ENCODE assay signal across 8 cellular contexts in genomic region chr3:197659144-197659543, GRCh38.
DNase-seq lines count a peak whose midpoint lies in the region; ATAC-seq, FAIRE-seq and TF ChIP-seq lines count a peak whose summit lies in the region.
"Not testable (repeated sequence)": the region's sequence is repeated elsewhere in the genome, so short reads cannot be mapped to it uniquely, and the experiment has no call there.

No MANE protein-coding gene starts in this region.

- not testable (repeated sequence) for H3K9me2 ChIP-seq in OCI-LY1 (ENCODE audit: low read depth, low read length)

- not testable (repeated sequence) for H3K27me3 ChIP-seq in OCI-LY1 (ENCODE audit: insufficient read depth, low read length)

- not testable (repeated sequence) for H3K36me3 ChIP-seq in OCI-LY1 (ENCODE audit: insufficient read depth, low read length)

- TF ChIP-seq POLR2A in GM12892 (IDR thresholded peaks at IDR 0.05; ENCODE audit: low read depth, low read length), result not testable (repeated sequence)

- DNase-seq in GM12892 (ENCODE audit: insufficient read length); nephron progenitor cell: not testable (repeated sequence)

- peaks cover 17% of the 10 kb centered on the region for H3K27me3 Mint-ChIP-seq in nephron progenitor cell (ENCODE audit: low read depth, poor library complexity)

- not testable (repeated sequence) for H3K9me3 ChIP-seq in OCI-LY1 (ENCODE audit: low read length)

- not testable (repeated sequence) for H3K4me3 Mint-ChIP-seq in nephron progenitor cell

- peak overlapping the region; percentile 98 for H3K27ac ChIP-seq in OCI-LY1 (ENCODE audit: low read depth, low read length, poor library complexity, severe bottlenecking)

- peak overlapping the region; percentile 57 for H3K4me3 ChIP-seq in OCI-LY1 (ENCODE audit: low read depth, low read length, poor library complexity, severe bottlenecking)

- ATAC-seq in GM18907 (IDR thresholded peaks at IDR 0.05; ENCODE audit: unreplicated experiment) (peak; percentile 46), GM21360 (IDR thresholded peaks at IDR 0.05; ENCODE audit: unreplicated experiment) (peak; percentile 58), HG02571 (IDR thresholded peaks at IDR 0.05; ENCODE audit: unreplicated experiment) (peak; percentile 74), HG02981 (IDR thresholded peaks at IDR 0.05; ENCODE audit: unreplicated experiment) (peak; percentile 55), HG03354 (IDR thresholded peaks at IDR 0.05; ENCODE audit: poor library complexity, severe bottlenecking, unreplicated experiment) (peak; percentile 52)

- FAIRE-seq in GM12892 (lab: Jason Lieb, UNC), result peak; percentile 75

- H3K4me1 ChIP-seq in OCI-LY1 (ENCODE audit: insufficient read depth, low read length, severe bottlenecking), result peaks cover 73% of the 10 kb centered on the region

- peak overlapping the region; percentile 46 for H3K4me2 ChIP-seq in OCI-LY1 (ENCODE audit: low read length)

- TF ChIP-seq CTCF in OCI-LY1 (IDR thresholded peaks at IDR 0.05; ENCODE audit: low read length); nephron progenitor cell (IDR thresholded peaks at IDR 0.05): not testable (repeated sequence)

- peaks cover 12% of the 10 kb centered on the region for H3K4me1 Mint-ChIP-seq in nephron progenitor cell

- H3K27ac Mint-ChIP-seq in nephron progenitor cell, result peak overlapping the region; percentile 61

- H3K9me3 Mint-ChIP-seq in nephron progenitor cell, result not testable (repeated sequence)

- not testable (repeated sequence) for H3K36me3 Mint-ChIP-seq in nephron progenitor cell (ENCODE audit: low read depth)

- not testable (repeated sequence) for H3K79me2 ChIP-seq in OCI-LY1 (ENCODE audit: insufficient read depth, low read length)

- H2AFZ ChIP-seq in OCI-LY1 (ENCODE audit: low read length), result not testable (repeated sequence)

- not testable (repeated sequence) for H4K20me1 ChIP-seq in OCI-LY1 (ENCODE audit: insufficient read depth, low read length)

- H3F3A ChIP-seq in OCI-LY1 (ENCODE audit: insufficient read depth, low read length), result not testable (repeated sequence)

- H3K9ac ChIP-seq in OCI-LY1 (ENCODE audit: low read length), result peak overlapping the region; percentile 71
